Comparison of ENCODE assay signal across 9 cellular contexts in the genomic region with DNA sequence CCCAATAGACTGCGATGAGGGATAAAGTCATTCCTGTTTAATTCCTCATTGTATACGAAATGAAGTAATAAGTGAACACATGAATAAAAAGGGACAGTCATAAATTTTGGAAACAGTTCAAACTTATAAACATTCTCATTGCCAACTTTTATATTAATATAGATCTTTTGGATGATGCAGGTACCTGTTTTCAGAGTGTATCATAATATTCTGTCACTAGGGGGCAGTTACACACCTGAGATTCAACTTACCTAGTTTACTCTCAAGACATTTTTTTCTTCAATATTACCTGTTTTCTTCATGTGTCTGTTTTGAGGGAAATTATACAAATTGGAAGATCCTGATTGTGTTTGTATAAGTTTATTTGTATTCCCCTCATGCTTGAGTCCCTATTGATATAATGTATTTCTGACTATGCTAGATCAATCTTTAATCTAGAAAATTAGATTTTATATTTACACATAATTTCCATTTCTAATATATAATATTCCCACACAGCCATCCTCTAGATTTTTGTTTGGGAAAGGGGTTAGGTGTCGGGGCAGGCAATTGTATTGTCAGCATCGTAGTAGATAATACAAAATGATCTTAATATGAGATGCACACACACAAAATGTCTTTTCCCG. TPM values are rescaled to one million over a fixed set of nuclear protein-coding genes. Genes with fewer than 3 reads are reported as not detected.
A peak's percentile ranks its signal among the peaks of the same experiment; 100 is the strongest.
DNase-seq lines count a peak whose midpoint lies in the region; ATAC-seq, FAIRE-seq and TF ChIP-seq lines count a peak whose summit lies in the region.
"Had no signal": no experiment of that assay in that cellular context is flagged by ENCODE, and none has a peak within 500 bp of the region (broad histone marks: within the 10 kb centered on the region; RNA-seq: fewer than 3 reads in every experiment).

No MANE protein-coding gene starts in this region.

- TF ChIP-seq RAD21 in GM12878 (IDR thresholded peaks at IDR 0.05; ENCODE audit: insufficient read depth, low read depth, low read length) = peak; percentile 68

- H3K9me3 ChIP-seq in CD4-positive, alpha-beta memory T cell (ENCODE audit: control insufficient read depth in 1 of 2, low read length in 2 of 2) = no peaks in the 10 kb centered on the region
- no peaks in the 10 kb centered on the region for H3K9me3 ChIP-seq in GM12878 (replicated peaks; ENCODE audit: control insufficient read depth, insufficient read depth, low read length)
- no peaks in the 10 kb centered on the region for H3K9me3 ChIP-seq in ovary

- 50% methylated on average over 5 of the region's 5 CpGs for WGBS in GM12878 (ENCODE audit: insufficient coverage, insufficient replicate concordance, low lambda C conversion rate, missing lambda C conversion rate)
- WGBS in ovary, 3 donors = 70 to 74% (median 72%) methylated on average over 5 of the region's 5 CpGs

- SMC1A ChIA-PET in GM12878 (lab: Charles Lee; ENCODE audit: uncharacterized antibody, unreplicated experiment) = interaction anchor here (0.6 to 1.2 kb wide), 4 partner anchors 15 to 783 kb away, joined by 3 to 6 read pairs (median 3); no protein-coding TSS in a partner anchor

- H3K27ac ChIP-seq in CD4-positive, alpha-beta memory T cell (ENCODE audit: low read depth, low read length) = no peak overlapping the region
- H3K27ac ChIP-seq in GM23338 (ENCODE audit: low read depth) (no peak overlapping the region), GM12878 (ENCODE audit: control insufficient read depth, insufficient read depth) (no peak overlapping the region), ovary (no peak overlapping the region)

- H3K9me2 ChIP-seq in GM23338 (ENCODE audit: insufficient read depth) = no peaks in the 10 kb centered on the region

- H3K9me3 Mint-ChIP-seq in CD4-positive, alpha-beta memory T cell = no peaks in the 10 kb centered on the region
- no peaks in the 10 kb centered on the region; the same call in 2 of the 3 replicates for H3K9me3 Mint-ChIP-seq in GM23338
- H3K9me3 Mint-ChIP-seq: T-helper 1 cell treated with Interleukin-12 subunit alpha and Interleukin-12 subunit beta and Interleukin-4 antibody, amounts not matched to agents 30 μg/mL and 1 μg/mL, for 36 hours had no signal

- FAIRE-seq in GM12878 (lab: Jason Lieb, UNC) = no peak

- no peak overlapping the region for H2AFZ ChIP-seq in GM23338
- no peak overlapping the region for H2AFZ ChIP-seq in GM12878 (ENCODE audit: control insufficient read depth, low read depth, low read length)

- intact Hi-C loops in CD4-positive, alpha-beta memory T cell (cut with micrococcal nuclease) = loop anchor here (1.0 to 2.0 kb wide), 2 partner anchors 782 to 999 kb away; no protein-coding TSS in a partner anchor
- intact Hi-C loops in GM12878 (cut with micrococcal nuclease; ENCODE audit: unreplicated experiment) (loop anchor here (1.0 to 5.0 kb wide), 2 partner anchors 782 to 999 kb away; no protein-coding TSS in a partner anchor), ovary (cut with DNase I) (no loop called here)

- H3K27me3 ChIP-seq in CD4-positive, alpha-beta memory T cell (ENCODE audit: insufficient read depth, low read length) = no peaks in the 10 kb centered on the region
- H3K27me3 ChIP-seq in GM23338 (ENCODE audit: insufficient read depth) (no peaks in the 10 kb centered on the region), GM12878 (replicated peaks in 1 of 2; ENCODE audit: control insufficient read depth in 2 of 2, insufficient read depth in 2 of 2, low read length in 1 of 2) (no peaks in the 10 kb centered on the region), ovary (no peaks in the 10 kb centered on the region)

- DNase-seq in CD4-positive, alpha-beta memory T cell = peak in 3 of 5 donors; percentile 19 to 24 (median 23)
- DNase-seq in GM23338 (ENCODE audit: low spot score) = peak; percentile 47
- no peak for DNase-seq in GM12878 (ENCODE audit: low read depth, low spot score)
- peak; percentile 12 to 16 for DNase-seq in lung microvascular endothelial cell (ENCODE audit: low read depth in 2 of 2)
- no peak for DNase-seq in NCI-H226
- no peak for DNase-seq in ovary
- DNase-seq in NCI-H187 (lab: John Stamatoyannopoulos, UW) = no peak

- TF ChIP-seq POLR2A in GM12878 (IDR thresholded peaks at IDR 0.05; ENCODE audit: low read depth, low read length) (no peak), ovary (IDR thresholded peaks at IDR 0.05) (no peak)

- no peaks in the 10 kb centered on the region for H3F3A ChIP-seq in GM23338 (replicated peaks; ENCODE audit: low read depth)

- 0 out of 2 replicates have a peak, but pooled peaks cover 4% of the 10 kb centered on the region for H4K20me1 ChIP-seq in GM23338 (replicated peaks; ENCODE audit: insufficient read depth)
- H4K20me1 ChIP-seq in GM12878 (ENCODE audit: control insufficient read depth, insufficient read depth) = no peaks in the 10 kb centered on the region

- no peaks in the 10 kb centered on the region for H3K27me3 Mint-ChIP-seq in CD4-positive, alpha-beta memory T cell
- H3K27me3 Mint-ChIP-seq in GM23338 (ENCODE audit: insufficient read depth, low read depth, poor library complexity) = peaks cover 3% of the 10 kb centered on the region

- no peak overlapping the region for H3K9ac ChIP-seq in GM12878 (ENCODE audit: control insufficient read depth, insufficient read depth, low read length)

- RAD21 ChIA-PET in GM12878 (lab: Charles Lee; ENCODE audit: unreplicated experiment) = interaction anchor here (1.9 to 2.3 kb wide), 2 partner anchors 782 to 835 kb away, joined by 6 to 7 read pairs; no protein-coding TSS in a partner anchor

- H3K36me3 ChIP-seq in CD4-positive, alpha-beta memory T cell (ENCODE audit: insufficient read depth, low read length) = no peaks in the 10 kb centered on the region
- H3K36me3 ChIP-seq in GM23338 (ENCODE audit: insufficient read depth) (no peaks in the 10 kb centered on the region), GM12878 (ENCODE audit: control insufficient read depth in 2 of 2, insufficient read depth in 2 of 2, low read length in 1 of 2) (no peaks in the 10 kb centered on the region), ovary (no peaks in the 10 kb centered on the region)

- CTCF ChIA-PET in CD4-positive, alpha-beta memory T cell (lab: Charles Lee; ENCODE audit: partially characterized antibody) = interaction anchor here (0.8 to 8.8 kb wide), 5 partner anchors 9 to 781 kb away, joined by 3 to 104 read pairs (median 5); a partner anchor contains a TSS
- CTCF ChIA-PET in GM12878 (lab: Yijun Ruan, JAX) = interaction anchor here (0.7 to 6.6 kb wide), 10 partner anchors 13 to 998 kb away, joined by 3 to 78 read pairs (median 4); a partner anchor contains a TSS

- in situ Hi-C loops in GM12878 (cut with MboI) = loop anchor here (5.0 to 10.0 kb wide), 2 partner anchors 784 to 977 kb away; no protein-coding TSS in a partner anchor

- peak in 1 of 2 experiments; percentile 69 for TF ChIP-seq CTCF in GM23338 (conservative IDR thresholded peaks at IDR 0.05; ENCODE audit: low read depth in 2 of 2)
- peak; percentile 38 to 52 (median 49); a peak in 4 of 6 replicates for TF ChIP-seq CTCF in GM12878 (IDR thresholded peaks at IDR 0.05 in 2 of 3, conservative IDR thresholded peaks at IDR 0.05 in 1 of 3; ENCODE audit: control insufficient read depth in 2 of 3, extremely low read depth in 1 of 3, insufficient read depth in 1 of 3, low read depth in 3 of 3, low read length in 3 of 3)
- peak in 1 of 3 donors; percentile 9 for TF ChIP-seq CTCF in ovary (IDR thresholded peaks at IDR 0.05)

- no peak overlapping the region for H3K4me3 ChIP-seq in CD4-positive, alpha-beta memory T cell (ENCODE audit: low read length in 2 of 2)
- H3K4me3 ChIP-seq in GM23338 (no peak overlapping the region), GM12878 (no peak overlapping the region), ovary (no peak overlapping the region)

- peaks cover 21 to 41% (median 26%) of the 10 kb centered on the region in 4 donors for H3K4me1 Mint-ChIP-seq in CD4-positive, alpha-beta memory T cell
- H3K4me1 Mint-ChIP-seq in GM23338 = no peaks in the 10 kb centered on the region

- H3K4me2 ChIP-seq in GM23338 = no peak overlapping the region
- no peak overlapping the region for H3K4me2 ChIP-seq in GM12878 (ENCODE audit: control insufficient read depth, insufficient read depth)

- no peak for TF ChIP-seq EP300 in GM12878 (IDR thresholded peaks at IDR 0.05; ENCODE audit: borderline replicate concordance in 1 of 2, control insufficient read depth in 1 of 2, low read depth in 2 of 2, low read length in 2 of 2)
- TF ChIP-seq EP300 in ovary (IDR thresholded peaks at IDR 0.05) = no peak

- no peak overlapping the region for H3K27ac Mint-ChIP-seq in CD4-positive, alpha-beta memory T cell
- H3K27ac Mint-ChIP-seq in GM23338 = no peak overlapping the region
- H3K27ac Mint-ChIP-seq: T-helper 1 cell treated with Interleukin-12 subunit alpha and Interleukin-12 subunit beta and Interleukin-4 antibody, amounts not matched to agents 30 μg/mL and 1 μg/mL, for 36 hours had no signal

- POLR2A ChIA-PET in CD4-positive, alpha-beta memory T cell (lab: Charles Lee; ENCODE audit: partially characterized antibody) = interaction anchor here (0.5 to 0.7 kb wide), 2 partner anchors 19 to 676 kb away, joined by 3 read pairs; a partner anchor contains a TSS
- POLR2A ChIA-PET in GM12878 (lab: Charles Lee) = no interaction called here

- H3K36me3 Mint-ChIP-seq in CD4-positive, alpha-beta memory T cell = peaks cover 17 to 35% of the 10 kb centered on the region in 2 donors
- H3K36me3 Mint-ChIP-seq in GM23338 (ENCODE audit: low read depth) = peaks cover 13% of the 10 kb centered on the region

- no peaks in the 10 kb centered on the region; the same call in 1 of the 2 replicates for H3K79me2 ChIP-seq in GM23338 (replicated peaks; ENCODE audit: insufficient read depth)
- H3K79me2 ChIP-seq in GM12878 (ENCODE audit: control insufficient read depth, insufficient read depth, low read length) = no peaks in the 10 kb centered on the region

- H3K4me3 Mint-ChIP-seq in CD4-positive, alpha-beta memory T cell = no peak overlapping the region
- no peak overlapping the region for H3K4me3 Mint-ChIP-seq in GM23338
- H3K4me3 Mint-ChIP-seq: T-helper 1 cell treated with Interleukin-12 subunit alpha and Interleukin-12 subunit beta and Interleukin-4 antibody, amounts not matched to agents 30 μg/mL and 1 μg/mL, for 36 hours had no signal

- peaks cover under 1% of the 10 kb centered on the region for H3K4me1 ChIP-seq in CD4-positive, alpha-beta memory T cell (ENCODE audit: insufficient read depth, low read length)
- H3K4me1 ChIP-seq in GM23338 (ENCODE audit: insufficient read depth) (no peaks in the 10 kb centered on the region), GM12878 (ENCODE audit: control insufficient read depth, insufficient read depth, low read length) (peaks cover 3% of the 10 kb centered on the region; the same call in 1 of the 2 replicates), ovary (ENCODE audit: insufficient read depth) (no peaks in the 10 kb centered on the region)

- ATAC-seq in GM23338 (no peak), GM12878 (peak; percentile 65), GM18873 (IDR thresholded peaks at IDR 0.05; ENCODE audit: low FRiP score, unreplicated experiment) (no peak)

- BruUV-seq in GM12878 (replicated peaks; lab: Mats Ljungman, UMichigan) = no TSS peak

RNA-seq across cellular contexts. Expression of a gene that starts 18.3 kb away (rescaled TPM):
- 10 to 100 TPM; 10.7 to 12.4 TPM for total RNA-seq in CD4-positive, alpha-beta memory T cell
- polyA plus RNA-seq in CD4-positive, alpha-beta memory T cell = 10 to 100 TPM; 20.1 to 25.5 TPM
- 11.1 and 15.3 TPM in 2 replicates for total RNA-seq in GM23338 (2014; rRNA removed; shearing (Covaris generic))
- polyA plus RNA-seq in GM23338 (2016; fragmentation: Nextera tagmentation; extraction: Ambion mirVana) (15.9 and 16.8 TPM in 2 replicates), GM12878 (2011; rRNA removed) (9.9 and 12.1 TPM in 2 replicates), GM12878 (2014; fragmentation: Illumina TruSeq; extraction: Trizol) (5.0 and 5.4 TPM in 2 replicates), GM12878 (2014; fragmentation: Nextera tagmentation; extraction: Ambion mirVana) (1 to 10 TPM; 3.9 to 9.6 TPM), GM12878 (2014; rRNA removed) (5.7 and 6.9 TPM in 2 replicates), GM12878 (2016; fragmentation: Nextera tagmentation; extraction: Ambion mirVana) (10 to 100 TPM; 19.3 to 20.3 TPM), ovary (100 to 1,000 TPM in 1 of 2 donors, 1 to 10 TPM in 1; 8.3 to 184 TPM)
- total RNA-seq in GM12878 (2013; cell fraction: nucleolus; rRNA removed) = 3.5 and 3.7 TPM in 2 replicates
- total RNA-seq in GM12878 (2014; rRNA removed) (5.7 and 6.6 TPM in 2 replicates), GM12878 (2014; rRNA removed; fragmentation: Illumina TruSeq; extraction: Trizol) (6.1 and 6.3 TPM in 2 replicates), GM12878 (2021) (8.1 and 9.4 TPM in 2 replicates), lung microvascular endothelial cell (8.3 and 8.5 TPM in 2 replicates), ovary (10 to 100 TPM in 6 of 7 donors, 1 to 10 TPM in 1; 9.7 to 16.6 (median 13.1) TPM)
- 2.8 TPM for polyA plus RNA-seq in GM12878 (2011; ENCODE audit: low read depth)
- 3.3 and 3.6 TPM in 2 replicates for polyA plus RNA-seq in GM12878 (2011; cell fraction: cytosol; rRNA removed)
- 2.3 and 3.3 TPM in 2 replicates for polyA plus RNA-seq in GM12878 (2011; cell fraction: nucleus; rRNA removed)
- polyA plus RNA-seq in GM12878 (2012) = 5.3 and 6.1 TPM in 2 replicates
- 2.5 and 4.2 TPM in 2 replicates for polyA minus RNA-seq in GM12878 (2011; rRNA and poly(A)+ RNA removed)
- polyA minus RNA-seq in GM12878 (2011; cell fraction: cytosol; rRNA and poly(A)+ RNA removed) = 1.5 and 2.4 TPM in 2 replicates
- 0.73 and 2.5 TPM in 2 replicates for polyA minus RNA-seq in GM12878 (2011; cell fraction: nucleus; rRNA and poly(A)+ RNA removed)

Comparison
In these comparisons a context has a peak if more than half of its experiments do, and no peak if none do; other contexts are left out.
1. DNase-seq: peak in CD4-positive, alpha-beta memory T cell (3 of 5), GM23338 (single experiment) and lung microvascular endothelial cell (2 of 2); none in GM12878 (single experiment), NCI-H226 (single experiment), ovary (0 of 5) and NCI-H187 (0 of 2).
2. intact Hi-C loops: an anchor here in CD4-positive, alpha-beta memory T cell (1.0 to 2.0 kb wide) and GM12878 (1.0 to 5.0 kb wide); none called in ovary.